ENCODE assay signal across 8 cellular contexts in genomic region chr16:3527216-3527829, GRCh38. TPM values are rescaled to one million over a fixed set of nuclear protein-coding genes. Genes with fewer than 3 reads are reported as not detected.
DNase-seq lines count a peak whose midpoint lies in the region; ATAC-seq and TF ChIP-seq lines count a peak whose summit lies in the region.
"Not testable (repeated sequence)": the region's sequence is repeated elsewhere in the genome, so short reads cannot be mapped to it uniquely, and the experiment has no call there.

No MANE protein-coding gene starts in this region.

- H3K4me3 Mint-ChIP-seq in CD4-positive, CD25-positive, alpha-beta regulatory T cell; naive thymus-derived CD8-positive, alpha-beta T cell: not testable (repeated sequence)

- H3K4me3 ChIP-seq in CD4-positive, CD25-positive, alpha-beta regulatory T cell (ENCODE audit: low read depth, low read length); HL-60 (replicated peaks; ENCODE audit: insufficient read depth, low read length); WERI-Rb-1 (ENCODE audit: low read depth, low read length): not testable (repeated sequence)

- H3K27ac Mint-ChIP-seq in CD4-positive, CD25-positive, alpha-beta regulatory T cell = not testable (repeated sequence)
- H3K27ac Mint-ChIP-seq in naive thymus-derived CD8-positive, alpha-beta T cell = peak overlapping the region in 5 of 10 donors; percentile 13 to 85 (median 71)

- not testable (repeated sequence) for H3K27me3 ChIP-seq in CD4-positive, CD25-positive, alpha-beta regulatory T cell (ENCODE audit: control insufficient read depth, insufficient read depth, low read length); HL-60 (ENCODE audit: insufficient read depth, poor library complexity, severe bottlenecking); WERI-Rb-1 (ENCODE audit: insufficient read depth, low read depth, severe bottlenecking)

- peak; percentile 38 for TF ChIP-seq CTCF in HL-60 (IDR thresholded peaks at IDR 0.05; ENCODE audit: insufficient read depth, low read length)
- TF ChIP-seq CTCF in WERI-Rb-1 (IDR thresholded peaks at IDR 0.05; ENCODE audit: low read depth, low read length) = peak; percentile 68

- H3K4me1 ChIP-seq in CD4-positive, CD25-positive, alpha-beta regulatory T cell (ENCODE audit: control insufficient read depth, insufficient read depth, low read length, poor library complexity, severe bottlenecking) = not testable (repeated sequence)

- not testable (repeated sequence) for H3K9me3 Mint-ChIP-seq in CD4-positive, CD25-positive, alpha-beta regulatory T cell; naive thymus-derived CD8-positive, alpha-beta T cell

- ATAC-seq in CD4-positive, CD25-positive, alpha-beta regulatory T cell (ENCODE audit: low read depth in 2 of 2); naive thymus-derived CD8-positive, alpha-beta T cell: not testable (repeated sequence)

- H3K9me3 ChIP-seq in CD4-positive, CD25-positive, alpha-beta regulatory T cell (ENCODE audit: control insufficient read depth in 2 of 2, low read length in 2 of 2); WERI-Rb-1 (ENCODE audit: severe bottlenecking): not testable (repeated sequence)

- not testable (repeated sequence) for H3K27ac ChIP-seq in CD4-positive, CD25-positive, alpha-beta regulatory T cell (ENCODE audit: insufficient read depth, low read length, poor library complexity, severe bottlenecking); HL-60 (replicated peaks); WERI-Rb-1

- POLR2A ChIA-PET in naive thymus-derived CD8-positive, alpha-beta T cell (lab: Charles Lee) = interaction anchor here (1.2 to 1.5 kb wide), 2 partner anchors 18 to 28 kb away, joined by 4 to 5 read pairs; no protein-coding TSS in a partner anchor

- peak in 2 of 3 donors; percentile 21 to 39 for DNase-seq in CD4-positive, CD25-positive, alpha-beta regulatory T cell
- DNase-seq in HL-60 (ENCODE audit: low read depth in 1 of 2, low spot score in 1 of 2) = peak; percentile 15 to 73
- peak; percentile 49 to 72 for DNase-seq in NCI-H524 (lab: John Stamatoyannopoulos, UW)
- DNase-seq in WERI-Rb-1 = peak; percentile 82
- peak in 46 of 58 donors; percentile 1 to 82 (median 34) for DNase-seq in anterior cingulate cortex (lab: John Stamatoyannopoulos, UW)
- DNase-seq in glomerular endothelial cell (ENCODE audit: extremely low read depth, low read depth, low spot score) = peak; percentile 20
- DNase-seq in naive thymus-derived CD8-positive, alpha-beta T cell = peak in 7 of 10 donors; percentile 18 to 71 (median 30)
- peak; percentile 26 to 39 for DNase-seq in stimulated activated CD8-positive, alpha-beta memory T cell treated with anti-CD3 and anti-CD28 coated beads, Interleukin-15, amount 100 ng/mL, for 48 hours (ENCODE audit: low read depth in 2 of 2)

- not testable (repeated sequence) for H3K27me3 Mint-ChIP-seq in CD4-positive, CD25-positive, alpha-beta regulatory T cell; naive thymus-derived CD8-positive, alpha-beta T cell

- H3K36me3 ChIP-seq in CD4-positive, CD25-positive, alpha-beta regulatory T cell (ENCODE audit: control insufficient read depth, insufficient read depth, low read length) = peaks cover 34% of the 10 kb centered on the region
- H3K36me3 ChIP-seq in WERI-Rb-1 = peaks cover 46% of the 10 kb centered on the region

- H3K36me3 Mint-ChIP-seq in CD4-positive, CD25-positive, alpha-beta regulatory T cell = peaks cover 20% of the 10 kb centered on the region
- H3K36me3 Mint-ChIP-seq in naive thymus-derived CD8-positive, alpha-beta T cell = peaks cover 0 to 80% (median 24%) of the 10 kb centered on the region in 3 donors

- H3K4me1 Mint-ChIP-seq in CD4-positive, CD25-positive, alpha-beta regulatory T cell = peaks cover 0 to 12% (median 4%) of the 10 kb centered on the region in 4 donors
- H3K4me1 Mint-ChIP-seq in naive thymus-derived CD8-positive, alpha-beta T cell = peaks cover 9 to 22% (median 15%) of the 10 kb centered on the region in 4 donors

RNA-seq across cellular contexts. Expression of gene CLUAP1, which starts 26.5 kb away (rescaled TPM):
- total RNA-seq in CD4-positive, CD25-positive, alpha-beta regulatory T cell = 11.3 TPM
- polyA plus RNA-seq in CD4-positive, CD25-positive, alpha-beta regulatory T cell = 10 to 100 TPM; 20.6 to 35.1 (median 21.3) TPM
- total RNA-seq in glomerular endothelial cell = 13.4 and 16.2 TPM in 2 replicates
- 10 to 100 TPM; 26.4 to 28.3 TPM for total RNA-seq in naive thymus-derived CD8-positive, alpha-beta T cell
- polyA plus RNA-seq in naive thymus-derived CD8-positive, alpha-beta T cell = 10 to 100 TPM; 37.6 to 43.1 (median 38.1) TPM

RNA-seq across cellular contexts. Expression of gene C16orf90, which starts 32.0 kb away (rescaled TPM):
- total RNA-seq in CD4-positive, CD25-positive, alpha-beta regulatory T cell = not detected
- polyA plus RNA-seq in CD4-positive, CD25-positive, alpha-beta regulatory T cell = not detected
- total RNA-seq in glomerular endothelial cell = not detected in 2 replicates
- not detected for total RNA-seq in naive thymus-derived CD8-positive, alpha-beta T cell
- polyA plus RNA-seq in naive thymus-derived CD8-positive, alpha-beta T cell = under 1 TPM in 1 of 3 donors, not detected in 2; 0.26 TPM

RNA-seq across cellular contexts. Expression of gene NLRC3, which starts 49.9 kb away (rescaled TPM):
- 97.0 TPM for total RNA-seq in CD4-positive, CD25-positive, alpha-beta regulatory T cell
- 10 to 100 TPM; 23.2 to 28.3 (median 26.8) TPM for polyA plus RNA-seq in CD4-positive, CD25-positive, alpha-beta regulatory T cell
- 7.5 and 7.6 TPM in 2 replicates for total RNA-seq in glomerular endothelial cell
- total RNA-seq in naive thymus-derived CD8-positive, alpha-beta T cell = 10 to 100 TPM; 93.5 to 99.9 TPM
- 10 to 100 TPM; 17.1 to 31.9 (median 19.7) TPM for polyA plus RNA-seq in naive thymus-derived CD8-positive, alpha-beta T cell

Comparison
In these comparisons a context has a peak if more than half of its experiments do, and no peak if none do; other contexts are left out.
1. DNase-seq: peak in every context shown above with its lines; median percentile 82 in WERI-Rb-1; 60 in NCI-H524; 44 in HL-60; 34 in anterior cingulate cortex; 32 in stimulated activated CD8-positive, alpha-beta memory T cell treated with anti-CD3 and anti-CD28 coated beads, Interleukin-15, amount 100 ng/mL, for 48 hours; 30 in CD4-positive, CD25-positive, alpha-beta regulatory T cell; 30 in naive thymus-derived CD8-positive, alpha-beta T cell; 20 in glomerular endothelial cell.
2. RNA of gene NLRC3, which starts 49.9 kb away (total RNA-seq): 93.5 to 99.9 TPM in naive thymus-derived CD8-positive, alpha-beta T cell and 97.0 TPM in CD4-positive, CD25-positive, alpha-beta regulatory T cell (single experiment); 7.5 to 7.6 TPM in glomerular endothelial cell; every median in the first group is over 10 times any median in the second.